Comparison of ENCODE assay signal across 8 cellular contexts in genomic region chr11:57491371-57492061, GRCh38. TPM values are rescaled to one million over a fixed set of nuclear protein-coding genes. Genes with fewer than 3 reads are reported as not detected.
DNase-seq lines count a peak whose midpoint lies in the region; ATAC-seq and TF ChIP-seq lines count a peak whose summit lies in the region.

No MANE protein-coding gene starts in this region.

- H3K4me1 Mint-ChIP-seq in chondrocyte (ENCODE audit: low read depth) (no peaks in the 10 kb centered on the region), natural killer cell (no peaks in the 10 kb centered on the region)

- RAD21 ChIA-PET in HCT116 (lab: Charles Lee; ENCODE audit: low non-redundant PET in 1 of 2, low total read pairs in 2 of 2, uncharacterized antibody in 2 of 2, unreplicated experiment in 2 of 2): interaction anchor here in 1 of 2 experiments (2.7 kb wide), 1 partner anchor 153 kb away, joined by 7 read pairs; no protein-coding TSS in a partner anchor

- in situ Hi-C loops in G401 (cut with HindIII; ENCODE audit: low sequenced_read_pairs): no loop called here

- H3K9me3 Mint-ChIP-seq in chondrocyte (ENCODE audit: low read depth) (no peaks in the 10 kb centered on the region), natural killer cell (no peaks in the 10 kb centered on the region)

- no peak for TF ChIP-seq POLR2A in HCT116 (IDR thresholded peaks at IDR 0.05; ENCODE audit: borderline replicate concordance, extremely low read depth, insufficient read depth, insufficient read length)

- no peaks in the 10 kb centered on the region for H3K9me3 ChIP-seq in HCT116 (ENCODE audit: control insufficient read depth in 1 of 2, insufficient read depth in 1 of 2, low read depth in 1 of 2, low read length in 2 of 2)

- H3K36me3 Mint-ChIP-seq in chondrocyte (ENCODE audit: low read depth) (peaks cover 6% of the 10 kb centered on the region), natural killer cell (no peaks in the 10 kb centered on the region)

- POLR2A ChIA-PET in HCT116 (lab: Charles Lee): no interaction called here

- H3K4me2 ChIP-seq in HCT116 (ENCODE audit: low read length): no peak overlapping the region

- H3K4me3 Mint-ChIP-seq in chondrocyte (ENCODE audit: unreplicated experiment) (no peak overlapping the region), natural killer cell (no peak overlapping the region)

- intact Hi-C loops in HCT116 (cut with micrococcal nuclease): no loop called here
- intact Hi-C loops in natural killer cell (cut with micrococcal nuclease): loop anchor here (10.0 kb wide), 1 partner anchor 313 kb away; no protein-coding TSS in a partner anchor

- DNase-seq in HCT116 (ENCODE audit: low read depth, low spot score) (no peak), T-helper 9 cell (peak; percentile 32), chondrocyte (ENCODE audit: low spot score) (peak; percentile 70), natural killer cell (peak; percentile 47), G401 (ENCODE audit: low spot score) (no peak)

- peak; percentile 51; the same call in 1 of the 2 replicates for TF ChIP-seq RAD21 in HCT116 (IDR thresholded peaks at IDR 0.05; ENCODE audit: low read depth)

- H3K9me2 ChIP-seq in HCT116 (ENCODE audit: insufficient read depth): no peaks in the 10 kb centered on the region

- H3K36me3 ChIP-seq in HCT116 (ENCODE audit: control insufficient read depth in 1 of 2, insufficient read depth in 2 of 2, low read length in 2 of 2): no peaks in the 10 kb centered on the region

- H3K79me2 ChIP-seq in HCT116 (ENCODE audit: insufficient read depth, low read length): no peaks in the 10 kb centered on the region

- no peaks in the 10 kb centered on the region for H3K27me3 Mint-ChIP-seq in chondrocyte (ENCODE audit: low read depth)
- H3K27me3 Mint-ChIP-seq in natural killer cell (ENCODE audit: low read depth in 2 of 2): no peaks in the 10 kb centered on the region

- ATAC-seq in HCT116: peak; percentile 72
- ATAC-seq in natural killer cell: peak; percentile 62 to 71 (median 69)
- ATAC-seq in HG02623 (IDR thresholded peaks at IDR 0.05; ENCODE audit: unreplicated experiment): no peak
- ATAC-seq in GM21390 (IDR thresholded peaks at IDR 0.05; ENCODE audit: unreplicated experiment): no peak

- H3K27ac Mint-ChIP-seq in chondrocyte (ENCODE audit: unreplicated experiment) (no peak overlapping the region), natural killer cell (no peak overlapping the region)

- no peak overlapping the region for H2AFZ ChIP-seq in HCT116 (ENCODE audit: low read depth, low read length, poor library complexity, severe bottlenecking)

- H4K20me1 ChIP-seq in HCT116 (ENCODE audit: insufficient read depth): no peaks in the 10 kb centered on the region

- CTCF ChIA-PET in HCT116 (lab: Charles Lee): interaction anchor here (0.8 to 4.1 kb wide), 14 partner anchors 8 to 1022 kb away, joined by 3 to 78 read pairs (median 5); partner anchors contain the start of genes RTN4RL2 and TIMM10

- H3K27ac ChIP-seq in C4-2B: no peak overlapping the region
- H3K27ac ChIP-seq in HCT116 (ENCODE audit: low read depth, low read length): no peak overlapping the region

- H3K9ac ChIP-seq in HCT116 (ENCODE audit: low read length): no peak overlapping the region

- TF ChIP-seq CTCF in C4-2B (conservative IDR thresholded peaks at IDR 0.05) (peak; percentile 78; the same call in 1 of the 2 replicates), HCT116 (IDR thresholded peaks at IDR 0.05 in 2 of 3, conservative IDR thresholded peaks at IDR 0.05 in 1 of 3; ENCODE audit: borderline replicate concordance in 1 of 3, insufficient read depth in 1 of 3, low read depth in 2 of 3, low read length in 2 of 3) (peak; percentile 57 to 94 (median 85); a peak in 5 of 6 replicates), chondrocyte (IDR thresholded peaks at IDR 0.05) (peak; percentile 74), natural killer cell (IDR thresholded peaks at IDR 0.05) (peak; percentile 57)

- no TSS peak for BruUV-seq in HCT116 (replicated peaks; lab: Mats Ljungman, UMichigan)

- H3K27me3 ChIP-seq in HCT116 (ENCODE audit: insufficient read depth, low read length): no peaks in the 10 kb centered on the region

- peaks cover 5 to 7% of the 10 kb centered on the region in 2 experiments; a peak in 2 of 4 replicates for H3K4me1 ChIP-seq in HCT116 (ENCODE audit: control insufficient read depth in 1 of 2, insufficient read depth in 2 of 2, low read length in 2 of 2)

- H3K4me3 ChIP-seq in HCT116 (replicated peaks in 1 of 2; ENCODE audit: low read depth in 1 of 2, low read length in 2 of 2): no peak overlapping the region

TF ChIP-seq in HCT116, 20 proteins besides CTCF, POLR2A, EP300 and RAD21:
- TF ChIP-seq EZH2phosphoT487 (IDR thresholded peaks at IDR 0.05; ENCODE audit: borderline replicate concordance) (no peak), REST (IDR thresholded peaks at IDR 0.05; ENCODE audit: low read depth) (no peak), CBX3 (IDR thresholded peaks at IDR 0.05; ENCODE audit: low read depth) (no peak), EZH2 (IDR thresholded peaks at IDR 0.05) (no peak), SRF (IDR thresholded peaks at IDR 0.05; ENCODE audit: low read depth) (no peak), SP1 (IDR thresholded peaks at IDR 0.05; ENCODE audit: low read depth) (no peak), ZFX (IDR thresholded peaks at IDR 0.05) (no peak), CEBPB (IDR thresholded peaks at IDR 0.05; ENCODE audit: low read depth) (peak; percentile 97)

RNA-seq across cellular contexts. Expression of gene SLC43A1, which starts 24.0 kb away (rescaled TPM):
- total RNA-seq in HCT116 (2021; ENCODE audit: unreplicated experiment) (11.8 TPM), chondrocyte (5.2 to 5.6 TPM (median 5.3 TPM) in 3 replicates), natural killer cell (10 to 100 TPM; 11.3 to 20.6 (median 13.9) TPM)
- 12.9 and 13.5 TPM in 2 replicates for polyA plus RNA-seq in HCT116 (2012)
- 8.8 and 15.1 TPM in 2 replicates for total RNA-seq in G401 (2014; rRNA removed; shearing (Covaris generic))

RNA-seq across cellular contexts. Expression of gene RTN4RL2, which starts 31.2 kb away (rescaled TPM):
- 24.0 TPM for total RNA-seq in HCT116 (2021; ENCODE audit: unreplicated experiment)
- polyA plus RNA-seq in HCT116 (2012): 28.1 and 30.0 TPM in 2 replicates
- total RNA-seq in chondrocyte: 0.31 to 0.57 TPM in 2 of 3 replicates, not detected in the other
- total RNA-seq in natural killer cell: under 1 TPM; 0.38 to 0.61 (median 0.48) TPM
- total RNA-seq in G401 (2014; rRNA removed; shearing (Covaris generic)): 2.9 TPM in 1 of 2 replicates, not detected in the other

RNA-seq across cellular contexts. Expression of gene TIMM10, which starts 39.0 kb away (rescaled TPM):
- total RNA-seq in HCT116 (2021; ENCODE audit: unreplicated experiment) (65.6 TPM), chondrocyte (37.5 to 61.6 TPM (median 43.2 TPM) in 3 replicates), natural killer cell (10 to 100 TPM; 15.0 to 18.8 (median 17.1) TPM)
- polyA plus RNA-seq in HCT116 (2012): 63.8 and 76.3 TPM in 2 replicates
- 36.2 and 53.0 TPM in 2 replicates for total RNA-seq in G401 (2014; rRNA removed; shearing (Covaris generic))

RNA-seq across cellular contexts. Expression of gene SMTNL1, which starts 45.9 kb away (rescaled TPM):
- total RNA-seq in HCT116 (2021; ENCODE audit: unreplicated experiment) (not detected), chondrocyte (not detected in 3 replicates), natural killer cell (not detected)
- polyA plus RNA-seq in HCT116 (2012): 0.09 and 0.11 TPM in 2 replicates
- total RNA-seq in G401 (2014; rRNA removed; shearing (Covaris generic)): not detected in 2 replicates

Comparison
In these comparisons a context has a peak if more than half of its experiments do, and no peak if none do; other contexts are left out.
1. ATAC-seq: peak in HCT116 (single experiment) and natural killer cell (3 of 3); none in HG02623 (single experiment) and GM21390 (single experiment).
2. DNase-seq: peak in T-helper 9 cell (single experiment), chondrocyte (single experiment) and natural killer cell (single experiment); none in HCT116 (single experiment) and G401 (single experiment).
3. Peak in every context shown above with its lines, with median percentiles within 50 percentile points of each other: CTCF ChIP-seq.